Comparison of ENCODE assay signal across 22 cellular contexts in the genomic region with DNA sequence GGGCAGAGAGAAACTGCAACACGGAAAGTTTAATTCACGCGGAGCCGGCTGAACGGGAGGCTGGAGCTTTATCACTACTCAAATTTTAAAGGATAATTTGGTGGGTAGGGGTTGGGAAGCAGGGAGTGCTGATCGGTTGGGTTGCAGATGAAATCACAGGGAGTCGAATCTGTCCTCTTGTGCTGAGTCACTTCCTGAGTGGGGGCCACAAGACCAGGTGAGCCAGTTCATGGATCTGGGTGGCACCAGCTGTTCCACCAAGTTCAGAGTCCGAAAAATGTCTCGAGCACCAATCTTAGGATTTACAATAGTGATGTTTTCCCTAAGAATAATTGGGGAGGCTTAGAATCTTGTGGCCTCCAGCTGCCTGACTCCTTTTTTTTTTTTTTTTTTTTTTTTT. TPM values are rescaled to one million over a fixed set of nuclear protein-coding genes. Genes with fewer than 3 reads are reported as not detected.
"Had no signal": no experiment of that assay in that cellular context is flagged by ENCODE, and none has a peak within 500 bp of the region (broad histone marks: within the 10 kb centered on the region; RNA-seq: fewer than 3 reads in every experiment).

No MANE protein-coding gene starts in this region.

- H3K4me1 Mint-ChIP-seq: brain; central memory CD8-positive, alpha-beta T cell; nephron; stimulated activated memory B cell treated with anti-CD40 and anti-IgM and Interleukin-4, amounts not matched to agents 10 μg/mL and 1 μg/mL and 100 μg/mL, for 72 hours had no signal

- ATAC-seq: left colon; stimulated activated memory B cell treated with anti-CD40 and anti-IgM and Interleukin-4, amounts not matched to agents 10 μg/mL and 1 μg/mL and 100 μg/mL, for 72 hours; WTC11 had no signal

- H3K79me2 ChIP-seq: parathyroid adenoma had no signal

- H3K9ac ChIP-seq: parathyroid adenoma had no signal

- H3K9me3 ChIP-seq: colonic mucosa, sigmoid colon, spleen, testis, upper lobe of left lung had no signal

- H3K27ac Mint-ChIP-seq: activated CD4-positive, alpha-beta memory T cell treated with anti-CD3 and anti-CD28 coated beads for 36 hours; brain; nephron; stimulated activated memory B cell treated with anti-CD40 and anti-IgM and Interleukin-4, amounts not matched to agents 10 μg/mL and 1 μg/mL and 100 μg/mL, for 72 hours; WTC11 had no signal

- H3K9me3 Mint-ChIP-seq: activated CD4-positive, alpha-beta memory T cell treated with anti-CD3 and anti-CD28 coated beads for 36 hours; central memory CD8-positive, alpha-beta T cell; stimulated activated memory B cell treated with anti-CD40 and anti-IgM and Interleukin-4, amounts not matched to agents 10 μg/mL and 1 μg/mL and 100 μg/mL, for 72 hours had no signal

- H3K36me3 Mint-ChIP-seq: activated CD4-positive, alpha-beta memory T cell treated with anti-CD3 and anti-CD28 coated beads for 36 hours; brain; stimulated activated memory B cell treated with anti-CD40 and anti-IgM and Interleukin-4, amounts not matched to agents 10 μg/mL and 1 μg/mL and 100 μg/mL, for 72 hours; WTC11 had no signal

- H3K27ac ChIP-seq: colonic mucosa, parathyroid adenoma, sigmoid colon, spleen, testis, upper lobe of left lung had no signal

- DNase-seq: activated CD4-positive, alpha-beta memory T cell treated with anti-CD3 and anti-CD28 coated beads for 36 hours; activated CD4-positive, alpha-beta T cell treated with anti-CD3 and anti-CD28 coated beads for 4 hours; colonic mucosa; erythroblast; foreskin melanocyte; glutamatergic neuron; hypothalamus; islet precursor cell; left colon; midbrain; sigmoid colon; spleen; stimulated activated CD4-positive, alpha-beta T cell treated with anti-CD3 and anti-CD28 coated beads, Interleukin-4, amount 100 ng/mL, for 4 hours; testis had no signal

- H3K4me1 ChIP-seq: colonic mucosa, parathyroid adenoma, sigmoid colon, spleen, testis, upper lobe of left lung had no signal

- H2AFZ ChIP-seq: parathyroid adenoma had no signal

- H3K27me3 ChIP-seq: colonic mucosa, testis had no signal

- H3K36me3 ChIP-seq: colonic mucosa, sigmoid colon, spleen, upper lobe of left lung had no signal

- H3K4me3 ChIP-seq: colonic mucosa, lung, sigmoid colon, spleen, testis, upper lobe of left lung had no signal

- H3K4me3 Mint-ChIP-seq: activated CD4-positive, alpha-beta memory T cell treated with anti-CD3 and anti-CD28 coated beads for 36 hours; brain; central memory CD8-positive, alpha-beta T cell; nephron; stimulated activated memory B cell treated with anti-CD40 and anti-IgM and Interleukin-4, amounts not matched to agents 10 μg/mL and 1 μg/mL and 100 μg/mL, for 72 hours; WTC11 had no signal

RNA-seq across cellular contexts. Expression of a gene that starts 3.6 kb away (rescaled TPM):
- total RNA-seq: activated CD4-positive, alpha-beta memory T cell treated with anti-CD3 and anti-CD28 coated beads for 36 hours; spleen; upper lobe of left lung had no signal
- polyA plus RNA-seq: lung, spleen had no signal

RNA-seq across cellular contexts. Expression of a gene that starts 6.9 kb away (rescaled TPM):
- total RNA-seq: activated CD4-positive, alpha-beta memory T cell treated with anti-CD3 and anti-CD28 coated beads for 36 hours; lung had no signal
- polyA plus RNA-seq: lung had no signal
